Comparison of ENCODE assay signal across 9 cellular contexts in genomic region chr20:9407805-9408421, GRCh38.
DNase-seq lines count a peak whose midpoint lies in the region; ATAC-seq, FAIRE-seq and TF ChIP-seq lines count a peak whose summit lies in the region.
"Had no signal": no experiment of that assay in that cellular context is flagged by ENCODE, and none has a peak within 500 bp of the region (broad histone marks: within the 10 kb centered on the region; RNA-seq: fewer than 3 reads in every experiment).

No MANE protein-coding gene starts in this region.

- no TSS peak for BruUV-seq in GM12878 (replicated peaks; lab: Mats Ljungman, UMichigan)

- H3K4me1 ChIP-seq in RWPE2 (ENCODE audit: insufficient read depth, poor library complexity, severe bottlenecking) = peaks cover 3% of the 10 kb centered on the region
- peaks cover 13% of the 10 kb centered on the region for H3K4me1 ChIP-seq in GM12878 (ENCODE audit: control insufficient read depth, insufficient read depth, low read length)

- H3K79me2 ChIP-seq in GM12878 (ENCODE audit: control insufficient read depth, insufficient read depth, low read length) = no peaks in the 10 kb centered on the region

- H4K20me1 ChIP-seq in GM12878 (ENCODE audit: control insufficient read depth, insufficient read depth) = no peaks in the 10 kb centered on the region
- H4K20me1 ChIP-seq: BLaER1 treated with 17β-estradiol and CSF1 and Interleukin-3, amounts not matched to agents 10 nM and 100 nM had no signal

- ATAC-seq in GM21619 (IDR thresholded peaks at IDR 0.05; ENCODE audit: unreplicated experiment) = peak; percentile 73
- ATAC-seq in RWPE2 (ENCODE audit: low read depth) = peak; percentile 79
- ATAC-seq in GM12878 = peak; percentile 94

- in situ Hi-C loops in GM12878 (cut with MboI) = loop anchor here (10.0 kb wide), 1 partner anchor 507 kb away; no protein-coding TSS in a partner anchor

- intact Hi-C loops in GM12878 (cut with micrococcal nuclease; ENCODE audit: unreplicated experiment) = loop anchor here (1.0 to 2.0 kb wide), 3 partner anchors 61 to 505 kb away; no protein-coding TSS in a partner anchor

- FAIRE-seq in GM12878 (lab: Jason Lieb, UNC) = peak; percentile 86

- no peak overlapping the region for H3K4me2 ChIP-seq in GM12878 (ENCODE audit: control insufficient read depth, insufficient read depth)
- H3K4me2 ChIP-seq: BLaER1 treated with 17β-estradiol and CSF1 and Interleukin-3, amounts not matched to agents 10 nM and 100 nM had no signal

- H2AFZ ChIP-seq in GM12878 (ENCODE audit: control insufficient read depth, low read depth, low read length) = no peak overlapping the region

- H3K36me3 ChIP-seq in RWPE2 (ENCODE audit: low read depth) (peaks cover 36% of the 10 kb centered on the region), GM12878 (ENCODE audit: control insufficient read depth in 2 of 2, insufficient read depth in 2 of 2, low read length in 1 of 2) (no peaks in the 10 kb centered on the region)
- H3K36me3 ChIP-seq: BLaER1 treated with 17β-estradiol and CSF1 and Interleukin-3, amounts not matched to agents 10 nM and 100 nM had no signal

- SMC1A ChIA-PET in GM12878 (lab: Charles Lee; ENCODE audit: uncharacterized antibody, unreplicated experiment) = interaction anchor here (0.6 to 4.5 kb wide), 21 partner anchors 9 to 1067 kb away, joined by 3 to 71 read pairs (median 5); no protein-coding TSS in a partner anchor

- 34% methylated on average over 8 of the region's 8 CpGs for WGBS in GM12878 (ENCODE audit: insufficient coverage, insufficient replicate concordance, low lambda C conversion rate, missing lambda C conversion rate)

- POLR2A ChIA-PET in GM12878 (lab: Charles Lee) = no interaction called here

- TF ChIP-seq CTCF in RWPE2 (IDR thresholded peaks at IDR 0.05; ENCODE audit: poor library complexity, severe bottlenecking) = peak; percentile 96
- TF ChIP-seq CTCF in GM12878 (IDR thresholded peaks at IDR 0.05 in 2 of 3, conservative IDR thresholded peaks at IDR 0.05 in 1 of 3; ENCODE audit: control insufficient read depth in 2 of 3, extremely low read depth in 1 of 3, insufficient read depth in 1 of 3, low read depth in 3 of 3, low read length in 3 of 3) = peak; percentile 74 to 85 (median 85)

- H3K9me3 ChIP-seq in RWPE2 (ENCODE audit: severe bottlenecking) (no peaks in the 10 kb centered on the region), GM12878 (replicated peaks; ENCODE audit: control insufficient read depth, insufficient read depth, low read length) (no peaks in the 10 kb centered on the region; the same call in 2 of the 3 replicates)
- H3K9me3 ChIP-seq: BLaER1 treated with 17β-estradiol and CSF1 and Interleukin-3, amounts not matched to agents 10 nM and 100 nM had no signal

- peak overlapping the region; percentile 52 for H3K27ac ChIP-seq in RWPE2 (ENCODE audit: poor library complexity, severe bottlenecking)
- H3K27ac ChIP-seq in GM12878 (ENCODE audit: control insufficient read depth, insufficient read depth) = no peak overlapping the region
- H3K27ac ChIP-seq: BLaER1 treated with 17β-estradiol and CSF1 and Interleukin-3, amounts not matched to agents 10 nM and 100 nM had no signal

- no peak for TF ChIP-seq POLR2A in GM12878 (IDR thresholded peaks at IDR 0.05; ENCODE audit: low read depth, low read length)

- RAD21 ChIA-PET in GM12878 (lab: Charles Lee; ENCODE audit: unreplicated experiment) = interaction anchor here (0.7 to 2.5 kb wide), 8 partner anchors 11 to 1566 kb away, joined by 3 to 63 read pairs (median 4); no protein-coding TSS in a partner anchor

- DNase-seq in NCI-H187 (lab: John Stamatoyannopoulos, UW) = peak; percentile 47 to 58
- DNase-seq in NCI-H187 treated with DMSO at 0.1 percent for 48 hours (lab: John Stamatoyannopoulos, UW) = no peak
- DNase-seq in Kasumi-1 (lab: John Stamatoyannopoulos, UW) = peak; percentile 63 to 68
- no peak for DNase-seq in RWPE2 (ENCODE audit: low spot score)
- peak; percentile 53 for DNase-seq in GM12878 (ENCODE audit: low read depth, low spot score)
- DNase-seq in iPS DF 4.7 (ENCODE audit: extremely low read depth, low spot score) = peak; percentile 53
- peak; percentile 7 to 45 for DNase-seq in stimulated activated CD4-positive, alpha-beta T cell treated with anti-CD3 and anti-CD28 coated beads, Interleukin-12 subunit alpha, Interleukin-12 subunit beta, amount 100 ng/mL, for 24 hours (ENCODE audit: low read depth in 2 of 2)

- CTCF ChIA-PET in GM12878 (lab: Yijun Ruan, JAX) = interaction anchor here (0.7 to 7.5 kb wide), 39 partner anchors 9 to 1022 kb away, joined by 3 to 235 read pairs (median 4); no protein-coding TSS in a partner anchor

- no peak overlapping the region for H3K9ac ChIP-seq in GM12878 (ENCODE audit: control insufficient read depth, insufficient read depth, low read length)
- H3K9ac ChIP-seq: BLaER1 treated with 17β-estradiol and CSF1 and Interleukin-3, amounts not matched to agents 10 nM and 100 nM had no signal

- no peak for TF ChIP-seq EP300 in GM12878 (IDR thresholded peaks at IDR 0.05; ENCODE audit: borderline replicate concordance in 1 of 2, control insufficient read depth in 1 of 2, low read depth in 2 of 2, low read length in 2 of 2)

- H3K4me3 ChIP-seq in RWPE2 (ENCODE audit: severe bottlenecking) (no peak overlapping the region), GM12878 (no peak overlapping the region)
- H3K4me3 ChIP-seq: BLaER1 treated with 17β-estradiol and CSF1 and Interleukin-3, amounts not matched to agents 10 nM and 100 nM had no signal

- H3K27me3 ChIP-seq in RWPE2 (ENCODE audit: insufficient read depth, poor library complexity, severe bottlenecking) (no peaks in the 10 kb centered on the region), GM12878 (replicated peaks in 1 of 2; ENCODE audit: control insufficient read depth in 2 of 2, insufficient read depth in 2 of 2, low read length in 1 of 2) (no peaks in the 10 kb centered on the region)
- H3K27me3 ChIP-seq: BLaER1 treated with 17β-estradiol and CSF1 and Interleukin-3, amounts not matched to agents 10 nM and 100 nM had no signal

- TF ChIP-seq RAD21 in GM12878 (IDR thresholded peaks at IDR 0.05; ENCODE audit: insufficient read depth, low read depth, low read length) = peak; percentile 94

TF ChIP-seq in GM12878, 131 proteins besides CTCF, POLR2A, EP300 and RAD21:
- TF ChIP-seq PBX3 (IDR thresholded peaks at IDR 0.05; ENCODE audit: insufficient replicate concordance, low read depth, low read length) (no peak), RUNX3 (IDR thresholded peaks at IDR 0.05; ENCODE audit: low read length) (peak; percentile 47), SMC3 (IDR thresholded peaks at IDR 0.05; ENCODE audit: borderline replicate concordance, low read length) (peak; percentile 90)

Comparison
In these comparisons a context has a peak if more than half of its experiments do, and no peak if none do; other contexts are left out.
1. DNase-seq: peak in NCI-H187 (2 of 2), Kasumi-1 (2 of 2), GM12878 (single experiment), iPS DF 4.7 (single experiment) and stimulated activated CD4-positive, alpha-beta T cell treated with anti-CD3 and anti-CD28 coated beads, Interleukin-12 subunit alpha, Interleukin-12 subunit beta, amount 100 ng/mL, for 24 hours (2 of 2); none in NCI-H187 treated with DMSO at 0.1 percent for 48 hours (single experiment) and RWPE2 (single experiment).
2. Peak in every context shown above with its lines, with median percentiles within 50 percentile points of each other: ATAC-seq.